25 cellular contexts compared by ENCODE assay signal in genomic region chr7:143216151-143216550, GRCh38. TPM values are rescaled to one million over a fixed set of nuclear protein-coding genes. Genes with fewer than 3 reads are reported as not detected.
A peak's percentile ranks its signal among the peaks of the same experiment; 100 is the strongest.
DNase-seq lines count a peak whose midpoint lies in the region; ATAC-seq, FAIRE-seq and TF ChIP-seq lines count a peak whose summit lies in the region.
"Had no signal": no experiment of that assay in that cellular context is flagged by ENCODE, and none has a peak within 500 bp of the region (broad histone marks: within the 10 kb centered on the region; RNA-seq: fewer than 3 reads in every experiment).

No MANE protein-coding gene starts in this region.

- H3K36me3 ChIP-seq in bronchial epithelial cell (ENCODE audit: control insufficient read depth, insufficient read depth, low read length): no peaks in the 10 kb centered on the region
- H3K36me3 ChIP-seq: cardiac muscle cell had no signal

- no peaks in the 10 kb centered on the region for H3K36me3 Mint-ChIP-seq in HFFc6 (ENCODE audit: low read depth)
- H3K36me3 Mint-ChIP-seq in activated CD4-positive, alpha-beta T cell treated with anti-CD3 and anti-CD28 coated beads, Interleukin-2, amount 10 ng/mL, durations not matched to agents 24 days and 14 days (ENCODE audit: low read depth): no peaks in the 10 kb centered on the region
- H3K36me3 Mint-ChIP-seq: activated naive CD4-positive, alpha-beta T cell treated with anti-CD3 and anti-CD28 coated beads, Interleukin-2, amount 50 U/mL, for 72 hours had no signal

- H3K27me3 Mint-ChIP-seq in HFFc6 (ENCODE audit: insufficient read depth): peaks cover 12% of the 10 kb centered on the region
- H3K27me3 Mint-ChIP-seq in activated CD4-positive, alpha-beta T cell treated with anti-CD3 and anti-CD28 coated beads, Interleukin-2, amount 10 ng/mL, durations not matched to agents 24 days and 14 days: peaks cover 24% of the 10 kb centered on the region
- H3K27me3 Mint-ChIP-seq: memory B cell had no signal

- no peak overlapping the region for H3K4me3 Mint-ChIP-seq in HFFc6
- no peak overlapping the region for H3K4me3 Mint-ChIP-seq in activated CD4-positive, alpha-beta T cell treated with anti-CD3 and anti-CD28 coated beads, Interleukin-2, amount 10 ng/mL, durations not matched to agents 24 days and 14 days
- H3K4me3 Mint-ChIP-seq: activated CD8-positive, alpha-beta T cell treated with anti-CD3 and anti-CD28 coated beads, Interleukin-2, amount 10 ng/mL, durations not matched to agents 7 days and 5 days; memory B cell; nephron had no signal

- DNase-seq in A172 (ENCODE audit: low spot score): peak; percentile 5
- DNase-seq in HFFc6: peak; percentile 16
- peak; percentile 58 for DNase-seq in bronchial epithelial cell (ENCODE audit: low read depth)
- DNase-seq in iris pigment epithelial cell (ENCODE audit: low read depth): peak; percentile 78
- no peak for DNase-seq in activated CD4-positive, alpha-beta T cell treated with anti-CD3 and anti-CD28 coated beads, Interleukin-2, amount 10 ng/mL, durations not matched to agents 24 days and 14 days
- no peak for DNase-seq in effector CD4-positive, alpha-beta T cell
- DNase-seq in stimulated activated naive CD4-positive, alpha-beta T cell treated with Interleukin-2 at 50 U/mL for 16 hours (lab: John Stamatoyannopoulos, UW): no peak
- DNase-seq: 8988T; activated CD8-positive, alpha-beta T cell treated with anti-CD3 and anti-CD28 coated beads, Interleukin-2, amount 10 ng/mL, durations not matched to agents 7 days and 5 days; activated T-cell treated with anti-CD3 and anti-CD28 coated beads, Interleukin-2, amount 50 U/mL, for 48 hours; DMS153; kidney glomerular epithelial cell; NCI-H1048; NCI-H2029; NCI-H446 treated with DMSO at 0.1 percent for 48 hours; psoas muscle; testis had no signal

- peaks cover 7% of the 10 kb centered on the region for H3K4me1 Mint-ChIP-seq in HFFc6 (ENCODE audit: low read depth)
- H3K4me1 Mint-ChIP-seq in activated CD4-positive, alpha-beta T cell treated with anti-CD3 and anti-CD28 coated beads, Interleukin-2, amount 10 ng/mL, durations not matched to agents 24 days and 14 days: no peaks in the 10 kb centered on the region
- H3K4me1 Mint-ChIP-seq: nephron had no signal

- intact Hi-C loops in activated CD4-positive, alpha-beta T cell treated with anti-CD3 and anti-CD28 coated beads, Interleukin-2, amount 10 ng/mL, durations not matched to agents 24 days and 14 days (cut with micrococcal nuclease): loop anchor here (10.0 kb wide), 4 partner anchors 361 to 1241 kb away; partner anchors contain the start of genes EPHB6 and TAS2R38

- H3K9me3 Mint-ChIP-seq in HFFc6: no peaks in the 10 kb centered on the region
- no peaks in the 10 kb centered on the region for H3K9me3 Mint-ChIP-seq in activated CD4-positive, alpha-beta T cell treated with anti-CD3 and anti-CD28 coated beads, Interleukin-2, amount 10 ng/mL, durations not matched to agents 24 days and 14 days
- H3K9me3 Mint-ChIP-seq: activated naive CD4-positive, alpha-beta T cell treated with anti-CD3 and anti-CD28 coated beads, Interleukin-2, amount 50 U/mL, for 72 hours; nephron had no signal

- no peak overlapping the region for H3K4me3 ChIP-seq in bronchial epithelial cell (ENCODE audit: low read depth, low read length)
- H3K4me3 ChIP-seq: cardiac muscle cell, K562, psoas muscle, testis had no signal

- TF ChIP-seq CTCF in HFFc6 (IDR thresholded peaks at IDR 0.05): no peak
- TF ChIP-seq CTCF in bronchial epithelial cell (IDR thresholded peaks at IDR 0.05; ENCODE audit: insufficient read depth, low read length, severe bottlenecking): no peak

- no peaks in the 10 kb centered on the region for H3K27me3 ChIP-seq in bronchial epithelial cell (ENCODE audit: control insufficient read depth, insufficient read depth, low read length)
- H3K27me3 ChIP-seq: testis had no signal

- no peak for ATAC-seq in HG02763 (IDR thresholded peaks at IDR 0.05; ENCODE audit: unreplicated experiment)
- ATAC-seq: activated CD8-positive, alpha-beta T cell treated with anti-CD3 and anti-CD28 coated beads, Interleukin-2, amount 10 ng/mL, durations not matched to agents 7 days and 5 days; activated naive CD4-positive, alpha-beta T cell treated with anti-CD3 and anti-CD28 coated beads, Interleukin-2, amount 50 U/mL, for 72 hours; K562; psoas muscle had no signal

- no peak overlapping the region for H3K27ac Mint-ChIP-seq in HFFc6
- no peak overlapping the region for H3K27ac Mint-ChIP-seq in activated CD4-positive, alpha-beta T cell treated with anti-CD3 and anti-CD28 coated beads, Interleukin-2, amount 10 ng/mL, durations not matched to agents 24 days and 14 days
- H3K27ac Mint-ChIP-seq: activated CD8-positive, alpha-beta T cell treated with anti-CD3 and anti-CD28 coated beads, Interleukin-2, amount 10 ng/mL, durations not matched to agents 7 days and 5 days; activated naive CD4-positive, alpha-beta T cell treated with anti-CD3 and anti-CD28 coated beads, Interleukin-2, amount 50 U/mL, for 72 hours; memory B cell; nephron had no signal

- FAIRE-seq in bronchial epithelial cell (lab: Jason Lieb, UNC): no peak
- FAIRE-seq: H1 had no signal

RNA-seq across cellular contexts. Expression of gene TAS2R40, which starts 5.7 kb away (rescaled TPM):
- not detected in 2 replicates for total RNA-seq in A172 (2014; rRNA removed; shearing (Covaris generic))
- total RNA-seq in HFFc6 (2021; fragmentation: NEBNext Ultra II Directional; extraction: Animal tissue kit (Norgen Biotek cat#: 25700)): not detected
- not detected in 2 replicates for total RNA-seq in bronchial epithelial cell
- total RNA-seq in activated CD4-positive, alpha-beta T cell treated with anti-CD3 and anti-CD28 coated beads, Interleukin-2, amount 10 ng/mL, durations not matched to agents 24 days and 14 days: not detected in 2 replicates
- total RNA-seq: activated CD8-positive, alpha-beta T cell treated with anti-CD3 and anti-CD28 coated beads, Interleukin-2, amount 10 ng/mL, durations not matched to agents 7 days and 5 days; activated naive CD4-positive, alpha-beta T cell treated with anti-CD3 and anti-CD28 coated beads, Interleukin-2, amount 50 U/mL, for 72 hours; cardiac muscle cell; H1; K562; psoas muscle; T-helper 1 cell treated with Interleukin-12 subunit alpha and Interleukin-12 subunit beta and Interleukin-4 antibody, amounts not matched to agents 30 ng/mL and 1 ng/mL, for 36 hours; testis had no signal

RNA-seq across cellular contexts. Expression of gene TAS2R39, which starts 32.9 kb away (rescaled TPM):
- total RNA-seq in A172 (2014; rRNA removed; shearing (Covaris generic)): not detected in 2 replicates
- not detected for total RNA-seq in HFFc6 (2021; fragmentation: NEBNext Ultra II Directional; extraction: Animal tissue kit (Norgen Biotek cat#: 25700))
- total RNA-seq in bronchial epithelial cell: not detected in 2 replicates
- total RNA-seq in activated CD4-positive, alpha-beta T cell treated with anti-CD3 and anti-CD28 coated beads, Interleukin-2, amount 10 ng/mL, durations not matched to agents 24 days and 14 days: not detected in 2 replicates
- total RNA-seq: activated CD8-positive, alpha-beta T cell treated with anti-CD3 and anti-CD28 coated beads, Interleukin-2, amount 10 ng/mL, durations not matched to agents 7 days and 5 days; activated naive CD4-positive, alpha-beta T cell treated with anti-CD3 and anti-CD28 coated beads, Interleukin-2, amount 50 U/mL, for 72 hours; cardiac muscle cell; H1; K562; psoas muscle; T-helper 1 cell treated with Interleukin-12 subunit alpha and Interleukin-12 subunit beta and Interleukin-4 antibody, amounts not matched to agents 30 ng/mL and 1 ng/mL, for 36 hours; testis had no signal

RNA-seq across cellular contexts. Expression of gene GSTK1, which starts 47.1 kb away (rescaled TPM):
- 93.3 and 106 TPM in 2 replicates for total RNA-seq in A172 (2014; rRNA removed; shearing (Covaris generic))
- total RNA-seq in HFFc6 (2021; fragmentation: NEBNext Ultra II Directional; extraction: Animal tissue kit (Norgen Biotek cat#: 25700)): 100 to 1,000 TPM in 2 of 6 experiments, 10 to 100 TPM in 4; 85.6 to 102 (median 89.4) TPM
- 60.6 and 69.9 TPM in 2 replicates for total RNA-seq in bronchial epithelial cell
- 138 and 142 TPM in 2 replicates for total RNA-seq in activated CD4-positive, alpha-beta T cell treated with anti-CD3 and anti-CD28 coated beads, Interleukin-2, amount 10 ng/mL, durations not matched to agents 24 days and 14 days

Comparison
In these comparisons a context has a peak if more than half of its experiments do, and no peak if none do; other contexts are left out.
1. DNase-seq: peak in A172 (single experiment), HFFc6 (single experiment), bronchial epithelial cell (single experiment) and iris pigment epithelial cell (single experiment); none in activated CD4-positive, alpha-beta T cell treated with anti-CD3 and anti-CD28 coated beads, Interleukin-2, amount 10 ng/mL, durations not matched to agents 24 days and 14 days (single experiment), effector CD4-positive, alpha-beta T cell (single experiment) and stimulated activated naive CD4-positive, alpha-beta T cell treated with Interleukin-2 at 50 U/mL for 16 hours (single experiment).